ENCODE assay signal across 11 cellular contexts in the genomic region with DNA sequence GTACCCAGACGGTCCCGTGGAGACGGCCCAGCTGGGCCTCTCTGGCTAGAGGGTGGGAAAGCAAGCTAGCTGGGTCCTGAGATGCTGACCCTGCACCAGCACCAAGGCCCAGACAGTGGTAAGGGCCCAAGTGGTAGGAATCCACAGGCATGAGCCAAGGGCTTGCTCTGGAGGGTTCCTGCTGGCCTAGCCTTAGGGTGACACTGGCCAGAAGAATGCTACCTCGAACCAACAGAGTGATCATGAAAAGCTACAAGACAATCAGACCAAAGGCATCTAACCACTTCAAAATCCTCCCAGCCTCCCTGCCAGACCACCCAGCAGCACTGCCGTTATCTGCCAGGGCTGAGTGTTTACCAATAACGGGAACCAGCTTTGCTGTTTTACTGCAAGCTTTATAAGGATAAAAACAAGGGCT. TPM values are rescaled to one million over a fixed set of nuclear protein-coding genes. Genes with fewer than 3 reads are reported as not detected.
DNase-seq lines count a peak whose midpoint lies in the region; ATAC-seq lines count a peak whose summit lies in the region.
"Had no signal": no experiment of that assay in that cellular context is flagged by ENCODE, and none has a peak within 500 bp of the region (broad histone marks: within the 10 kb centered on the region; RNA-seq: fewer than 3 reads in every experiment).

No MANE protein-coding gene starts in this region.

- H3K4me1 Mint-ChIP-seq in T-helper 2 cell treated with Interferon-gamma antibody and Interleukin-4, amounts not matched to agents 5 μg/mL and 100 μg/mL, for 36 hours (ENCODE audit: low read depth), result peaks cover 81% of the 10 kb centered on the region
- H3K4me1 Mint-ChIP-seq in activated T-helper 2 cell treated with anti-CD3 and anti-CD28 coated beads, Interferon-gamma antibody, Interleukin-2, Interleukin-4, amounts not matched to agents 10 μg/mL and 5 μg/mL and 100 μg/mL, durations not matched to agents 14 hours and 24 hours and 36 hours (ENCODE audit: low read depth), result peaks cover 73% of the 10 kb centered on the region

- H3K4me1 ChIP-seq in thymus (ENCODE audit: control insufficient read depth, insufficient read depth, low read length), result peaks cover 9% of the 10 kb centered on the region

- H3K9me3 Mint-ChIP-seq in T-helper 2 cell treated with Interferon-gamma antibody and Interleukin-4, amounts not matched to agents 5 μg/mL and 100 μg/mL, for 36 hours, result no peaks in the 10 kb centered on the region
- no peaks in the 10 kb centered on the region for H3K9me3 Mint-ChIP-seq in activated T-helper 2 cell treated with anti-CD3 and anti-CD28 coated beads, Interferon-gamma antibody, Interleukin-2, Interleukin-4, amounts not matched to agents 10 μg/mL and 5 μg/mL and 100 μg/mL, durations not matched to agents 14 hours and 24 hours and 36 hours
- H3K9me3 Mint-ChIP-seq: nephron progenitor cell had no signal

- H3K9me3 ChIP-seq in thymus (ENCODE audit: control insufficient read depth), result no peaks in the 10 kb centered on the region

- intact Hi-C loops in activated T-helper 2 cell treated with anti-CD3 and anti-CD28 coated beads, Interferon-gamma antibody, Interleukin-2, Interleukin-4, amounts not matched to agents 10 μg/mL and 5 μg/mL and 100 μg/mL, durations not matched to agents 14 hours and 24 hours and 36 hours (cut with micrococcal nuclease), result loop anchor here (5.0 kb wide), 1 partner anchor 194 kb away; no protein-coding TSS in a partner anchor

- H3K36me3 ChIP-seq in thymus (ENCODE audit: control insufficient read depth, insufficient read depth), result peaks cover 76% of the 10 kb centered on the region

- no peak for ATAC-seq in GM21381 (IDR thresholded peaks at IDR 0.05; ENCODE audit: unreplicated experiment)

- peak overlapping the region; percentile 55 for H3K27ac ChIP-seq in thymus (ENCODE audit: low read depth)

- no peaks in the 10 kb centered on the region for H3K27me3 Mint-ChIP-seq in T-helper 2 cell treated with Interferon-gamma antibody and Interleukin-4, amounts not matched to agents 5 μg/mL and 100 μg/mL, for 36 hours (ENCODE audit: low read depth)
- no peaks in the 10 kb centered on the region for H3K27me3 Mint-ChIP-seq in activated T-helper 2 cell treated with anti-CD3 and anti-CD28 coated beads, Interferon-gamma antibody, Interleukin-2, Interleukin-4, amounts not matched to agents 10 μg/mL and 5 μg/mL and 100 μg/mL, durations not matched to agents 14 hours and 24 hours and 36 hours (ENCODE audit: low read depth)

- no peak for DNase-seq in T-helper 2 cell treated with Interferon-gamma antibody and Interleukin-4, amounts not matched to agents 5 μg/mL and 100 μg/mL, for 36 hours (ENCODE audit: low spot score)
- DNase-seq in T-helper 2 cell (no peak), hepatic stellate cell (ENCODE audit: low spot score) (peak; percentile 80), NCI-H345 (lab: John Stamatoyannopoulos, UW) (no peak), mesenteric fat pad (ENCODE audit: low spot score) (no peak)
- no peak for DNase-seq in activated T-helper 2 cell treated with anti-CD3 and anti-CD28 coated beads, Interferon-gamma antibody, Interleukin-2, Interleukin-4, amounts not matched to agents 10 μg/mL and 5 μg/mL and 100 μg/mL, durations not matched to agents 14 hours and 24 hours and 36 hours (ENCODE audit: low spot score)
- DNase-seq: H7, NCI-H774, nephron progenitor cell had no signal

- H3K4me3 ChIP-seq in thymus (ENCODE audit: low read length), result no peak overlapping the region

- H3K36me3 Mint-ChIP-seq in T-helper 2 cell treated with Interferon-gamma antibody and Interleukin-4, amounts not matched to agents 5 μg/mL and 100 μg/mL, for 36 hours (ENCODE audit: low read depth), result peaks cover 50% of the 10 kb centered on the region
- peaks cover 83% of the 10 kb centered on the region for H3K36me3 Mint-ChIP-seq in activated T-helper 2 cell treated with anti-CD3 and anti-CD28 coated beads, Interferon-gamma antibody, Interleukin-2, Interleukin-4, amounts not matched to agents 10 μg/mL and 5 μg/mL and 100 μg/mL, durations not matched to agents 14 hours and 24 hours and 36 hours (ENCODE audit: low read depth)

- WGBS in thymus, result 81% methylated on average over 6 of the region's 6 CpGs

- no peaks in the 10 kb centered on the region for H3K27me3 ChIP-seq in thymus (ENCODE audit: control insufficient read depth, insufficient read depth)

- peak overlapping the region; percentile 48 for H3K4me3 Mint-ChIP-seq in T-helper 2 cell treated with Interferon-gamma antibody and Interleukin-4, amounts not matched to agents 5 μg/mL and 100 μg/mL, for 36 hours
- peak overlapping the region; percentile 15 for H3K4me3 Mint-ChIP-seq in activated T-helper 2 cell treated with anti-CD3 and anti-CD28 coated beads, Interferon-gamma antibody, Interleukin-2, Interleukin-4, amounts not matched to agents 10 μg/mL and 5 μg/mL and 100 μg/mL, durations not matched to agents 14 hours and 24 hours and 36 hours (ENCODE audit: low read depth)
- H3K4me3 Mint-ChIP-seq: nephron progenitor cell had no signal

- peak overlapping the region; percentile 97 for H3K27ac Mint-ChIP-seq in T-helper 2 cell treated with Interferon-gamma antibody and Interleukin-4, amounts not matched to agents 5 μg/mL and 100 μg/mL, for 36 hours
- H3K27ac Mint-ChIP-seq in activated T-helper 2 cell treated with anti-CD3 and anti-CD28 coated beads, Interferon-gamma antibody, Interleukin-2, Interleukin-4, amounts not matched to agents 10 μg/mL and 5 μg/mL and 100 μg/mL, durations not matched to agents 14 hours and 24 hours and 36 hours, result peak overlapping the region; percentile 73
- H3K27ac Mint-ChIP-seq: nephron progenitor cell had no signal

RNA-seq across cellular contexts. Expression of a gene that starts 13.2 kb away (rescaled TPM):
- total RNA-seq in activated T-helper 2 cell treated with anti-CD3 and anti-CD28 coated beads, Interferon-gamma antibody, Interleukin-2, Interleukin-4, amounts not matched to agents 10 μg/mL and 5 μg/mL and 100 μg/mL, durations not matched to agents 14 hours and 24 hours and 36 hours, result 42.6 and 43.5 TPM in 2 replicates
- 4.2 TPM for polyA plus RNA-seq in thymus
- total RNA-seq in mesenteric fat pad, result 34.4 TPM

RNA-seq across cellular contexts. Expression of a gene that starts 26.3 kb away (rescaled TPM):
- total RNA-seq in activated T-helper 2 cell treated with anti-CD3 and anti-CD28 coated beads, Interferon-gamma antibody, Interleukin-2, Interleukin-4, amounts not matched to agents 10 μg/mL and 5 μg/mL and 100 μg/mL, durations not matched to agents 14 hours and 24 hours and 36 hours, result 29.9 and 35.8 TPM in 2 replicates
- polyA plus RNA-seq in thymus, result 81.8 TPM
- total RNA-seq in mesenteric fat pad, result 23.6 TPM

RNA-seq across cellular contexts. Expression of a gene that starts 38.2 kb away (rescaled TPM):
- 43.4 and 47.5 TPM in 2 replicates for total RNA-seq in activated T-helper 2 cell treated with anti-CD3 and anti-CD28 coated beads, Interferon-gamma antibody, Interleukin-2, Interleukin-4, amounts not matched to agents 10 μg/mL and 5 μg/mL and 100 μg/mL, durations not matched to agents 14 hours and 24 hours and 36 hours
- polyA plus RNA-seq in thymus, result 26.4 TPM
- total RNA-seq in mesenteric fat pad, result 35.6 TPM

RNA-seq across cellular contexts. Expression of a gene that starts 43.0 kb away (rescaled TPM):
- total RNA-seq in activated T-helper 2 cell treated with anti-CD3 and anti-CD28 coated beads, Interferon-gamma antibody, Interleukin-2, Interleukin-4, amounts not matched to agents 10 μg/mL and 5 μg/mL and 100 μg/mL, durations not matched to agents 14 hours and 24 hours and 36 hours, result 0.25 and 0.51 TPM in 2 replicates
- 0.68 TPM for polyA plus RNA-seq in thymus
- total RNA-seq in mesenteric fat pad, result 11.2 TPM
